In genomic region chr2:239670463-239671120, GRCh38 we compare ENCODE assay signal across 24 cellular contexts.
"Had no signal": no experiment of that assay in that cellular context is flagged by ENCODE, and none has a peak within 500 bp of the region (broad histone marks: within the 10 kb centered on the region; RNA-seq: fewer than 3 reads in every experiment).

No MANE protein-coding gene starts in this region.

- H3K27me3 Mint-ChIP-seq: memory B cell; stimulated activated naive CD8-positive, alpha-beta T cell treated with anti-CD3 and anti-CD28 coated beads, Interleukin-15, amount 100 ng/mL, for 72 hours had no signal

- H3K27ac ChIP-seq: esophagus squamous epithelium, heart right ventricle, pancreas, right lobe of liver, thyroid gland, vagina had no signal

- H3K4me1 ChIP-seq: heart right ventricle, pancreas, right lobe of liver, thyroid gland, vagina had no signal

- H3K9me3 Mint-ChIP-seq: dendritic cell treated with granulocyte-macrophage colony-stimulating factor and Interleukin-4, amounts not matched to agents 40 ng/mL and 50 ng/mL, for 4 days; memory B cell; nephron; stimulated activated naive CD8-positive, alpha-beta T cell treated with anti-CD3 and anti-CD28 coated beads, Interleukin-15, amount 100 ng/mL, for 72 hours had no signal

- H3K27ac Mint-ChIP-seq: dendritic cell treated with granulocyte-macrophage colony-stimulating factor and Interleukin-4, amounts not matched to agents 40 ng/mL and 50 ng/mL, for 4 days; memory B cell; nephron had no signal

- H3K9me3 ChIP-seq: esophagus squamous epithelium, heart right ventricle, pancreas, right lobe of liver, thyroid gland, vagina had no signal

- H3K27me3 ChIP-seq: pancreas, right lobe of liver, thyroid gland, vagina had no signal

- H3K4me1 Mint-ChIP-seq: memory B cell; nephron; stimulated activated naive CD8-positive, alpha-beta T cell treated with anti-CD3 and anti-CD28 coated beads, Interleukin-15, amount 100 ng/mL, for 72 hours had no signal

- H3K36me3 Mint-ChIP-seq: memory B cell had no signal

- ATAC-seq: heart right ventricle; left colon; pancreas; right lobe of liver; stimulated activated naive CD8-positive, alpha-beta T cell treated with anti-CD3 and anti-CD28 coated beads, Interleukin-15, amount 100 ng/mL, for 72 hours had no signal

- H3K4me3 ChIP-seq: esophagus squamous epithelium, heart right ventricle, lung, pancreas, right lobe of liver, thyroid gland, vagina had no signal

- H3K4me3 Mint-ChIP-seq: dendritic cell treated with granulocyte-macrophage colony-stimulating factor and Interleukin-4, amounts not matched to agents 40 ng/mL and 50 ng/mL, for 4 days; memory B cell; nephron; stimulated activated naive CD8-positive, alpha-beta T cell treated with anti-CD3 and anti-CD28 coated beads, Interleukin-15, amount 100 ng/mL, for 72 hours had no signal

- DNase-seq: cerebellar nuclear complex; effector memory CD4-positive, alpha-beta T cell; erythroblast; esophagus squamous epithelium; foreskin melanocyte; glutamatergic neuron; heart right ventricle; hippocampal formation; left colon; occipital lobe; pancreas; small intestine; stimulated activated CD4-positive, alpha-beta T cell treated with anti-CD3 and anti-CD28 coated beads, Interleukin-15, amount 100 ng/mL, for 24 hours; stimulated activated CD4-positive, alpha-beta T cell treated with anti-CD3 and anti-CD28 coated beads, Interleukin-2, amount 100 ng/mL, for 48 hours; stimulated activated naive CD4-positive, alpha-beta T cell; stimulated activated naive CD8-positive, alpha-beta T cell treated with anti-CD3 and anti-CD28 coated beads, Interleukin-15, amount 100 ng/mL, for 72 hours; thyroid gland; trophoblast cell had no signal

- H3K36me3 ChIP-seq: esophagus squamous epithelium, heart right ventricle, pancreas, right lobe of liver, thyroid gland, vagina had no signal
